Comparison of ENCODE assay signal across 25 cellular contexts in genomic region chr12:129753596-129753995, GRCh38.
DNase-seq lines count a peak whose midpoint lies in the region; ATAC-seq and TF ChIP-seq lines count a peak whose summit lies in the region.
"Had no signal": no experiment of that assay in that cellular context is flagged by ENCODE, and none has a peak within 500 bp of the region (broad histone marks: within the 10 kb centered on the region; RNA-seq: fewer than 3 reads in every experiment).

No MANE protein-coding gene starts in this region.

- H3K36me3 ChIP-seq in brain microvascular endothelial cell (replicated peaks) (no peaks in the 10 kb centered on the region), H7 (replicated peaks; ENCODE audit: control insufficient read depth, insufficient read depth, low read length) (no peaks in the 10 kb centered on the region)
- H3K36me3 ChIP-seq: ascending aorta, left lung, pancreas, right atrium auricular region had no signal

- intact Hi-C loops in Right ventricle myocardium inferior (cut with DNase I) = no loop called here

- ATAC-seq in Right ventricle myocardium inferior = no peak
- ATAC-seq: left lung, pancreas had no signal

- in situ Hi-C loops in brain microvascular endothelial cell (cut with HindIII; ENCODE audit: low pct_ligation_motif_present, low sequenced_read_pairs) = no loop called here

- CTCF ChIA-PET in RWPE1 (lab: Yijun Ruan, JAX) = no interaction called here

- DNase-seq in RWPE1 (ENCODE audit: low spot score) (peak; percentile 36), brain microvascular endothelial cell (peak; percentile 76), kidney tubule cell (ENCODE audit: low spot score) (peak; percentile 47), smooth muscle cell of the brain vasculature (ENCODE audit: low read depth, low spot score) (peak; percentile 7), SIG-M5 treated with dmso at 0.1 percent for 504 hours (lab: John Stamatoyannopoulos, UW; ENCODE audit: unreplicated experiment) (no peak), H7 (no peak), Right ventricle myocardium inferior (ENCODE audit: missing footprints) (no peak)
- DNase-seq: activated B cell treated with CpG ODN at 0.5 μM for 24 hours; activated CD4-positive, alpha-beta T cell treated with anti-CD3 and anti-CD28 coated beads, Interleukin-2, amount 50 U/mL, for 1 hour; activated effector memory CD4-positive, alpha-beta T cell treated with anti-CD3 and anti-CD28 coated beads, Interleukin-2, amount 50 U/mL, for 16 hours; activated T-cell treated with anti-CD3 and anti-CD28 coated beads, Interleukin-2, amount 50 U/mL, for 24 hours; Caco-2; GDM1; hypothalamus; left lung; NCI-H146; NCI-H446 treated with DMSO at 0.1 percent for 48 hours; NCI-H82; pancreas; stimulated activated CD4-positive, alpha-beta T cell treated with anti-CD3 and anti-CD28 coated beads, Interleukin-4, amount 100 ng/mL, for 24 hours; T-helper 1 cell had no signal

- POLR2A ChIA-PET in RWPE1 (lab: Yijun Ruan, JAX; ENCODE audit: low non-redundant PET) = no interaction called here

- H3K27ac ChIP-seq in RWPE1 (no peak overlapping the region), brain microvascular endothelial cell (peak overlapping the region; percentile 64)
- H3K27ac ChIP-seq: ascending aorta, C4-2B, left lung, pancreas, right atrium auricular region, SK-N-MC had no signal

- no peak overlapping the region for H3K4me3 ChIP-seq in brain microvascular endothelial cell (ENCODE audit: low read depth, low read length)
- no peak overlapping the region for H3K4me3 ChIP-seq in H7 (ENCODE audit: insufficient read depth, low read depth, low read length)
- H3K4me3 ChIP-seq: ascending aorta, left lung, pancreas, right atrium auricular region, SK-N-MC had no signal

- H3K27me3 ChIP-seq in brain microvascular endothelial cell (replicated peaks) (no peaks in the 10 kb centered on the region), H7 (ENCODE audit: control insufficient read depth, insufficient read depth, low read length) (no peaks in the 10 kb centered on the region)
- H3K27me3 ChIP-seq: ascending aorta, left lung, right atrium auricular region had no signal

- TF ChIP-seq CTCF in RWPE1 (conservative IDR thresholded peaks at IDR 0.05; ENCODE audit: low read depth) = no peak
- no peak for TF ChIP-seq CTCF in brain microvascular endothelial cell (IDR thresholded peaks at IDR 0.05; ENCODE audit: low read depth, low read length, missing control alignments)

Comparison
In these comparisons a context has a peak if more than half of its experiments do, and no peak if none do; other contexts are left out.
1. DNase-seq: peak in RWPE1 (single experiment), brain microvascular endothelial cell (single experiment), kidney tubule cell (single experiment) and smooth muscle cell of the brain vasculature (single experiment); none in SIG-M5 treated with dmso at 0.1 percent for 504 hours (single experiment), H7 (single experiment) and Right ventricle myocardium inferior (single experiment).